In genomic region chr1:211616231-211617031, GRCh38 we compare ENCODE assay signal across 14 cellular contexts. TPM values are rescaled to one million over a fixed set of nuclear protein-coding genes. Genes with fewer than 3 reads are reported as not detected.
DNase-seq lines count a peak whose midpoint lies in the region; ATAC-seq, FAIRE-seq and TF ChIP-seq lines count a peak whose summit lies in the region.
"Had no signal": no experiment of that assay in that cellular context is flagged by ENCODE, and none has a peak within 500 bp of the region (broad histone marks: within the 10 kb centered on the region; RNA-seq: fewer than 3 reads in every experiment).

No MANE protein-coding gene starts in this region.

- peak overlapping the region; percentile 22 to 76 for H3K27ac ChIP-seq in coronary artery
- peak overlapping the region in 1 of 5 donors; percentile 26 for H3K27ac ChIP-seq in stomach
- no peak overlapping the region for H3K27ac ChIP-seq in CD8-positive, alpha-beta T cell (ENCODE audit: low read depth, low read length)
- H3K27ac ChIP-seq: neutrophil had no signal

- H3K4me1 ChIP-seq in Loucy (ENCODE audit: insufficient read depth, low read length, poor library complexity, severe bottlenecking): peaks cover 32% of the 10 kb centered on the region
- H3K4me1 ChIP-seq in stomach: peaks cover 0 to 28% (median 4%) of the 10 kb centered on the region in 4 donors
- H3K4me1 ChIP-seq in CD8-positive, alpha-beta T cell (ENCODE audit: insufficient read depth, low read length): no peaks in the 10 kb centered on the region

- no peaks in the 10 kb centered on the region for H3K4me1 Mint-ChIP-seq in CD8-positive, alpha-beta T cell (ENCODE audit: low read depth)
- H3K4me1 Mint-ChIP-seq in stimulated activated naive B cell treated with anti-CD40 and anti-IgM and Interleukin-4, amounts not matched to agents 10 μg/mL and 1 μg/mL and 100 μg/mL, for 72 hours: no peaks in the 10 kb centered on the region
- H3K4me1 Mint-ChIP-seq: activated naive CD4-positive, alpha-beta T cell treated with anti-CD3 and anti-CD28 coated beads, Interleukin-2, amount 50 U/mL, for 24 hours had no signal

- H3K9me2 ChIP-seq in Loucy (replicated peaks; ENCODE audit: low read depth, low read length): no peaks in the 10 kb centered on the region

- H3K27ac Mint-ChIP-seq in CD8-positive, alpha-beta T cell: no peak overlapping the region
- H3K27ac Mint-ChIP-seq in stimulated activated naive B cell treated with anti-CD40 and anti-IgM and Interleukin-4, amounts not matched to agents 10 μg/mL and 1 μg/mL and 100 μg/mL, for 72 hours: no peak overlapping the region
- H3K27ac Mint-ChIP-seq: activated naive CD4-positive, alpha-beta T cell treated with anti-CD3 and anti-CD28 coated beads, Interleukin-2, amount 50 U/mL, for 24 hours had no signal

- H3K27me3 Mint-ChIP-seq in CD8-positive, alpha-beta T cell (ENCODE audit: low read depth): no peaks in the 10 kb centered on the region
- H3K27me3 Mint-ChIP-seq in stimulated activated naive B cell treated with anti-CD40 and anti-IgM and Interleukin-4, amounts not matched to agents 10 μg/mL and 1 μg/mL and 100 μg/mL, for 72 hours: no peaks in the 10 kb centered on the region
- H3K27me3 Mint-ChIP-seq: activated naive CD4-positive, alpha-beta T cell treated with anti-CD3 and anti-CD28 coated beads, Interleukin-2, amount 50 U/mL, for 24 hours had no signal

- H3K79me2 ChIP-seq in Loucy (ENCODE audit: insufficient read depth, low read length): no peaks in the 10 kb centered on the region

- no peaks in the 10 kb centered on the region for H3K36me3 Mint-ChIP-seq in CD8-positive, alpha-beta T cell
- H3K36me3 Mint-ChIP-seq in stimulated activated naive B cell treated with anti-CD40 and anti-IgM and Interleukin-4, amounts not matched to agents 10 μg/mL and 1 μg/mL and 100 μg/mL, for 72 hours: no peaks in the 10 kb centered on the region
- H3K36me3 Mint-ChIP-seq: activated naive CD4-positive, alpha-beta T cell treated with anti-CD3 and anti-CD28 coated beads, Interleukin-2, amount 50 U/mL, for 24 hours had no signal

- H3K27me3 ChIP-seq in Loucy (ENCODE audit: insufficient read depth, low read length, poor library complexity, severe bottlenecking): no peaks in the 10 kb centered on the region
- no peaks in the 10 kb centered on the region for H3K27me3 ChIP-seq in stomach
- H3K27me3 ChIP-seq in CD8-positive, alpha-beta T cell (ENCODE audit: insufficient read depth, low read length): no peaks in the 10 kb centered on the region
- H3K27me3 ChIP-seq: neutrophil had no signal

- intact Hi-C loops in stomach (cut with DNase I; ENCODE audit: low total_unique reads): no loop called here
- intact Hi-C loops in CD8-positive, alpha-beta T cell (cut with DNase I, micrococcal nuclease): no loop called here

- peak overlapping the region; percentile 27; the same call in 1 of the 2 replicates for H2AFZ ChIP-seq in Loucy (ENCODE audit: low read length)

- no peaks in the 10 kb centered on the region for H3K36me3 ChIP-seq in Loucy (ENCODE audit: insufficient read depth, low read length)
- no peaks in the 10 kb centered on the region for H3K36me3 ChIP-seq in stomach
- no peaks in the 10 kb centered on the region for H3K36me3 ChIP-seq in CD8-positive, alpha-beta T cell (ENCODE audit: insufficient read depth, low read length)
- H3K36me3 ChIP-seq: neutrophil had no signal

- CTCF ChIA-PET in HEK293T (lab: Yijun Ruan, JAX): interaction anchor here (0.6 kb wide), 1 partner anchor 8 kb away, joined by 3 read pairs; no protein-coding TSS in a partner anchor
- CTCF ChIA-PET in CD8-positive, alpha-beta T cell (lab: Charles Lee): interaction anchor here (0.7 kb wide), 2 partner anchors 36 to 102 kb away, joined by 3 to 4 read pairs; no protein-coding TSS in a partner anchor

- H3K9me3 Mint-ChIP-seq in CD8-positive, alpha-beta T cell: no peaks in the 10 kb centered on the region
- H3K9me3 Mint-ChIP-seq in stimulated activated naive B cell treated with anti-CD40 and anti-IgM and Interleukin-4, amounts not matched to agents 10 μg/mL and 1 μg/mL and 100 μg/mL, for 72 hours: no peaks in the 10 kb centered on the region
- H3K9me3 Mint-ChIP-seq: activated naive CD4-positive, alpha-beta T cell treated with anti-CD3 and anti-CD28 coated beads, Interleukin-2, amount 50 U/mL, for 24 hours had no signal

- no peak for TF ChIP-seq EP300 in stomach (IDR thresholded peaks at IDR 0.05)

- H4K20me1 ChIP-seq in Loucy (ENCODE audit: insufficient read depth, low read length, poor library complexity, severe bottlenecking): no peaks in the 10 kb centered on the region

- TF ChIP-seq CTCF in Loucy (conservative IDR thresholded peaks at IDR 0.05; ENCODE audit: low read length) (no peak), coronary artery (IDR thresholded peaks at IDR 0.05) (no peak), stomach (IDR thresholded peaks at IDR 0.05) (no peak)
- no peak for TF ChIP-seq CTCF in CD8-positive, alpha-beta T cell (IDR thresholded peaks at IDR 0.05)

- H3F3A ChIP-seq in Loucy (ENCODE audit: low read depth): no peaks in the 10 kb centered on the region

- no peak overlapping the region for H3K4me3 Mint-ChIP-seq in CD8-positive, alpha-beta T cell
- H3K4me3 Mint-ChIP-seq in stimulated activated naive B cell treated with anti-CD40 and anti-IgM and Interleukin-4, amounts not matched to agents 10 μg/mL and 1 μg/mL and 100 μg/mL, for 72 hours: no peak overlapping the region
- H3K4me3 Mint-ChIP-seq: activated naive CD4-positive, alpha-beta T cell treated with anti-CD3 and anti-CD28 coated beads, Interleukin-2, amount 50 U/mL, for 24 hours had no signal

- POLR2A ChIA-PET in HEK293T (lab: Yijun Ruan, JAX): interaction anchor here (1.4 kb wide), 1 partner anchor 13 kb away, joined by 4 read pairs; no protein-coding TSS in a partner anchor
- POLR2A ChIA-PET in CD8-positive, alpha-beta T cell (lab: Charles Lee): interaction anchor here (1.0 kb wide), 1 partner anchor 11 kb away, joined by 4 read pairs; no protein-coding TSS in a partner anchor

- no peak overlapping the region for H3K4me3 ChIP-seq in Loucy (ENCODE audit: low read length, poor library complexity, severe bottlenecking)
- no peak overlapping the region for H3K4me3 ChIP-seq in coronary artery
- H3K4me3 ChIP-seq in stomach: no peak overlapping the region
- H3K4me3 ChIP-seq in CD8-positive, alpha-beta T cell (ENCODE audit: low read depth, low read length): no peak overlapping the region
- H3K4me3 ChIP-seq: lung had no signal

- WGBS in stomach, 5 donors: 71 to 82% (median 75%) methylated on average over 12 to 14 of the region's 14 CpGs

- TF ChIP-seq POLR2A in stomach (IDR thresholded peaks at IDR 0.05) (no peak), GM12892 (IDR thresholded peaks at IDR 0.05; ENCODE audit: low read depth, low read length) (no peak)

- peak; percentile 66 for ATAC-seq in left lobe of liver
- no peak for ATAC-seq in CD8-positive, alpha-beta T cell
- no peak for ATAC-seq in stimulated activated naive B cell treated with anti-CD40 and anti-IgM and Interleukin-4, amounts not matched to agents 10 μg/mL and 1 μg/mL and 100 μg/mL, for 72 hours (replicated peaks)

- no peaks in the 10 kb centered on the region for H3K9me3 ChIP-seq in Loucy (ENCODE audit: insufficient read depth, low read depth, low read length)
- H3K9me3 ChIP-seq in stomach: no peaks in the 10 kb centered on the region
- no peaks in the 10 kb centered on the region for H3K9me3 ChIP-seq in CD8-positive, alpha-beta T cell (ENCODE audit: low read length)
- H3K9me3 ChIP-seq: neutrophil had no signal

- no peak overlapping the region for H3K9ac ChIP-seq in Loucy (ENCODE audit: low read depth, low read length, poor library complexity, severe bottlenecking)

- no peak for DNase-seq in coronary artery (ENCODE audit: low spot score)
- DNase-seq in left lobe of liver (ENCODE audit: low spot score): peak; percentile 79
- peak; percentile 48 for DNase-seq in stomach
- no peak for DNase-seq in HEK293T (ENCODE audit: extremely low spot score)
- no peak for DNase-seq in CD8-positive, alpha-beta T cell
- no peak for DNase-seq in stimulated activated naive B cell treated with anti-CD40 and anti-IgM and Interleukin-4, amounts not matched to agents 10 μg/mL and 1 μg/mL and 100 μg/mL, for 72 hours
- DNase-seq in GM12892 (ENCODE audit: insufficient read length): no peak
- DNase-seq: AML-193, DMS 273 treated with DMSO at 0.1 percent for 48 hours, OCI-M1 had no signal

- no peak for FAIRE-seq in GM12892 (lab: Jason Lieb, UNC)

- no peak overlapping the region for H3K4me2 ChIP-seq in Loucy (ENCODE audit: low read depth, low read length, poor library complexity, severe bottlenecking)

TF ChIP-seq in HEK293T, 16 proteins besides CTCF, POLR2A, EP300 and RAD21:
- TF ChIP-seq L3MBTL2 (conservative IDR thresholded peaks at IDR 0.05) (no peak), TARDBP (IDR thresholded peaks at IDR 0.05) (no peak), SP1 (IDR thresholded peaks at IDR 0.05) (no peak), LEF1 (IDR thresholded peaks at IDR 0.05; ENCODE audit: borderline replicate concordance) (no peak), FOXK2 (IDR thresholded peaks at IDR 0.05) (no peak), SUZ12 (IDR thresholded peaks at IDR 0.05) (no peak), CTBP1 (IDR thresholded peaks at IDR 0.05; ENCODE audit: borderline replicate concordance) (no peak), PKNOX1 (IDR thresholded peaks at IDR 0.05) (no peak), HDGF (IDR thresholded peaks at IDR 0.05; ENCODE audit: borderline replicate concordance) (no peak), BHLHE40 (IDR thresholded peaks at IDR 0.05; ENCODE audit: borderline replicate concordance) (no peak), NFRKB (IDR thresholded peaks at IDR 0.05) (no peak), ARNT (IDR thresholded peaks at IDR 0.05) (no peak)
TF ChIP-seq in HEK293T: peak in this region for 0.

RNA-seq across cellular contexts. Expression of gene SLC30A1, which starts 37.5 kb away (rescaled TPM):
- total RNA-seq in left lobe of liver (48.6 TPM), stomach (10 to 100 TPM in 3 of 5 donors, 1 to 10 TPM in 1, under 1 TPM in 1; 0.58 to 30.1 (median 18.5) TPM)
- polyA plus RNA-seq in stomach: 1 to 10 TPM; 2.0 to 2.4 (median 2.1) TPM
- total RNA-seq in CD8-positive, alpha-beta T cell: 1 to 10 TPM; 9.7 to 9.8 TPM
- 4.7 TPM for polyA plus RNA-seq in GM12892 (2012; ENCODE audit: missing spikeins)

RNA-seq across cellular contexts. Expression of gene NEK2, which starts 59.0 kb away (rescaled TPM):
- total RNA-seq in left lobe of liver: 0.13 TPM
- total RNA-seq in stomach: 1 to 10 TPM in 2 of 5 donors, not detected in 3; 4.9 to 6.1 TPM
- 1 to 10 TPM; 1.5 to 4.6 (median 2.2) TPM for polyA plus RNA-seq in stomach
- under 1 TPM; 0.19 to 0.35 TPM for total RNA-seq in CD8-positive, alpha-beta T cell
- 14.3 TPM for polyA plus RNA-seq in GM12892 (2012; ENCODE audit: missing spikeins)

Comparison
In these comparisons a context has a peak if more than half of its experiments do, and no peak if none do; other contexts are left out.
1. DNase-seq: peak in left lobe of liver (single experiment) and stomach (single experiment); none in coronary artery (single experiment), HEK293T (single experiment), CD8-positive, alpha-beta T cell (0 of 7), stimulated activated naive B cell treated with anti-CD40 and anti-IgM and Interleukin-4, amounts not matched to agents 10 μg/mL and 1 μg/mL and 100 μg/mL, for 72 hours (single experiment) and GM12892 (single experiment).